ENCODE assay signal across 11 cellular contexts in genomic region chr9:113399646-113400200, GRCh38. TPM values are rescaled to one million over a fixed set of nuclear protein-coding genes. Genes with fewer than 3 reads are reported as not detected.
A peak's percentile ranks its signal among the peaks of the same experiment; 100 is the strongest.
DNase-seq lines count a peak whose midpoint lies in the region; ATAC-seq and TF ChIP-seq lines count a peak whose summit lies in the region.
"Had no signal": no experiment of that assay in that cellular context is flagged by ENCODE, and none has a peak within 500 bp of the region (broad histone marks: within the 10 kb centered on the region; RNA-seq: fewer than 3 reads in every experiment).

No MANE protein-coding gene starts in this region.

- TF ChIP-seq EP300 in tibial nerve (IDR thresholded peaks at IDR 0.05), result no peak

- peak overlapping the region; percentile 78 for H3K4me3 ChIP-seq in WI38 (ENCODE audit: low read depth, low read length)
- H3K4me3 ChIP-seq in iPS-20b (ENCODE audit: low read length), result peak overlapping the region; percentile 86; the same call in 1 of the 2 replicates
- peak overlapping the region in 2 of 3 donors; percentile 45 to 87 for H3K4me3 ChIP-seq in skeletal muscle tissue (ENCODE audit: low read length in 3 of 3)
- H3K4me3 ChIP-seq in tibial nerve, result peak overlapping the region in 1 of 4 donors; percentile 78

- peak overlapping the region; percentile 89 for H3K4me3 Mint-ChIP-seq in activated CD4-positive, alpha-beta T cell treated with anti-CD3 and anti-CD28 coated beads, Interleukin-2, amount 10 ng/mL, durations not matched to agents 7 days and 5 days

- H3K4me1 Mint-ChIP-seq in activated CD4-positive, alpha-beta T cell treated with anti-CD3 and anti-CD28 coated beads, Interleukin-2, amount 10 ng/mL, durations not matched to agents 7 days and 5 days, result peaks cover 28% of the 10 kb centered on the region

- no peaks in the 10 kb centered on the region for H3K9me3 Mint-ChIP-seq in activated CD4-positive, alpha-beta T cell treated with anti-CD3 and anti-CD28 coated beads, Interleukin-2, amount 10 ng/mL, durations not matched to agents 7 days and 5 days
- H3K9me3 Mint-ChIP-seq: activated naive CD4-positive, alpha-beta T cell treated with anti-CD3 and anti-CD28 coated beads, Interleukin-2, amount 50 U/mL, for 72 hours had no signal

- H3K9me3 ChIP-seq in iPS-20b (ENCODE audit: insufficient read depth, low read depth, low read length), result no peaks in the 10 kb centered on the region
- H3K9me3 ChIP-seq in skeletal muscle tissue (ENCODE audit: control insufficient read depth in 3 of 3, low read length in 3 of 3), result no peaks in the 10 kb centered on the region
- H3K9me3 ChIP-seq in tibial nerve, result no peaks in the 10 kb centered on the region
- H3K9me3 ChIP-seq: suprapubic skin had no signal

- POLR2A ChIA-PET in activated CD4-positive, alpha-beta T cell treated with anti-CD3 and anti-CD28 coated beads, Interleukin-2, amount 10 ng/mL, durations not matched to agents 7 days and 5 days (lab: Charles Lee), result interaction anchor here (0.6 kb wide), 1 partner anchor 12 kb away, joined by 3 read pairs; no protein-coding TSS in a partner anchor

- no peak for TF ChIP-seq POLR2A in tibial nerve (IDR thresholded peaks at IDR 0.05)

- no peaks in the 10 kb centered on the region for H3K36me3 Mint-ChIP-seq in activated CD4-positive, alpha-beta T cell treated with anti-CD3 and anti-CD28 coated beads, Interleukin-2, amount 10 ng/mL, durations not matched to agents 7 days and 5 days (ENCODE audit: low read depth)
- H3K36me3 Mint-ChIP-seq: activated naive CD4-positive, alpha-beta T cell treated with anti-CD3 and anti-CD28 coated beads, Interleukin-2, amount 50 U/mL, for 72 hours had no signal

- ATAC-seq in GM18873 (IDR thresholded peaks at IDR 0.05; ENCODE audit: low FRiP score, unreplicated experiment), result no peak

- no peaks in the 10 kb centered on the region for H3K36me3 ChIP-seq in iPS-20b (ENCODE audit: insufficient read depth, low read depth, low read length)
- H3K36me3 ChIP-seq in skeletal muscle tissue (ENCODE audit: control insufficient read depth in 3 of 3, insufficient read depth in 3 of 3, low read length in 3 of 3), result peaks cover 0 to 4% (median 3%) of the 10 kb centered on the region in 3 donors
- H3K36me3 ChIP-seq in tibial nerve, result peaks cover 0 to 10% (median 0%) of the 10 kb centered on the region in 3 donors

- peak overlapping the region; percentile 46 for H3K27ac Mint-ChIP-seq in activated CD4-positive, alpha-beta T cell treated with anti-CD3 and anti-CD28 coated beads, Interleukin-2, amount 10 ng/mL, durations not matched to agents 7 days and 5 days

- no peaks in the 10 kb centered on the region for H3K27me3 Mint-ChIP-seq in activated CD4-positive, alpha-beta T cell treated with anti-CD3 and anti-CD28 coated beads, Interleukin-2, amount 10 ng/mL, durations not matched to agents 7 days and 5 days

- CTCF ChIA-PET in activated CD4-positive, alpha-beta T cell treated with anti-CD3 and anti-CD28 coated beads, Interleukin-2, amount 10 ng/mL, durations not matched to agents 7 days and 5 days (lab: Charles Lee), result interaction anchor here (0.6 to 2.8 kb wide), 6 partner anchors 10 to 238 kb away, joined by 3 to 14 read pairs (median 4); partner anchors contain the start of genes C9orf43 and POLE3

- no peak for TF ChIP-seq CTCF in WI38 (IDR thresholded peaks at IDR 0.05; ENCODE audit: low read depth, low read length)
- TF ChIP-seq CTCF in tibial nerve (IDR thresholded peaks at IDR 0.05), result no peak

- H3K27ac ChIP-seq in iPS-20b (ENCODE audit: low read length), result no peak overlapping the region
- no peak overlapping the region for H3K27ac ChIP-seq in skeletal muscle tissue (ENCODE audit: low read depth, low read length)
- H3K27ac ChIP-seq in tibial nerve, result peak overlapping the region in 2 of 4 donors; percentile 80 to 85

- WGBS in tibial nerve, 2 donors, result 60 to 75% methylated on average over 3 of the region's 3 CpGs

- H3K4me1 ChIP-seq in iPS-20b (ENCODE audit: insufficient read depth, low read length), result no peaks in the 10 kb centered on the region
- peaks cover 16 to 25% (median 19%) of the 10 kb centered on the region in 3 donors for H3K4me1 ChIP-seq in skeletal muscle tissue (ENCODE audit: control insufficient read depth in 3 of 3, insufficient read depth in 3 of 3, low read length in 3 of 3)
- peaks cover 0 to 44% (median 8%) of the 10 kb centered on the region in 4 donors for H3K4me1 ChIP-seq in tibial nerve

- no peaks in the 10 kb centered on the region for H3K27me3 ChIP-seq in iPS-20b (ENCODE audit: insufficient read depth, low read length)
- no peaks in the 10 kb centered on the region for H3K27me3 ChIP-seq in skeletal muscle tissue (ENCODE audit: control insufficient read depth in 3 of 3, insufficient read depth in 3 of 3, low read length in 3 of 3)
- no peaks in the 10 kb centered on the region for H3K27me3 ChIP-seq in tibial nerve
- H3K27me3 ChIP-seq: suprapubic skin had no signal

- H3K9ac ChIP-seq in iPS-20b (ENCODE audit: low read depth, low read length) (no peak overlapping the region), skeletal muscle tissue (ENCODE audit: low read depth in 1 of 3, low read length in 3 of 3) (peak overlapping the region in 2 of 3 donors; percentile 10 to 92)

- DNase-seq in activated CD4-positive, alpha-beta T cell treated with anti-CD3 and anti-CD28 coated beads, Interleukin-2, amount 10 ng/mL, durations not matched to agents 7 days and 5 days, result no peak
- DNase-seq in activated CD4-positive, alpha-beta T cell treated with anti-CD3 and anti-CD28 coated beads, Interleukin-2, amount 50 U/mL, for 48 hours, result no peak
- DNase-seq in HuH-7 (ENCODE audit: low spot score) (no peak), tibial nerve (ENCODE audit: low spot score in 2 of 2) (no peak)
- DNase-seq: SHP77 had no signal

RNA-seq across cellular contexts. Expression of gene ALAD, which starts 1.4 kb away (rescaled TPM):
- 10 to 100 TPM; 37.5 to 40.6 TPM for total RNA-seq in activated CD4-positive, alpha-beta T cell treated with anti-CD3 and anti-CD28 coated beads, Interleukin-2, amount 10 ng/mL, durations not matched to agents 7 days and 5 days
- total RNA-seq in skeletal muscle tissue (8.4 TPM), tibial nerve (10 to 100 TPM; 36.3 to 80.4 (median 46.8) TPM)

RNA-seq across cellular contexts. Expression of gene POLE3, which starts 10.8 kb away (rescaled TPM):
- 10 to 100 TPM; 66.6 to 73.1 TPM for total RNA-seq in activated CD4-positive, alpha-beta T cell treated with anti-CD3 and anti-CD28 coated beads, Interleukin-2, amount 10 ng/mL, durations not matched to agents 7 days and 5 days
- 32.4 TPM for total RNA-seq in skeletal muscle tissue
- total RNA-seq in tibial nerve, result 10 to 100 TPM; 22.2 to 28.4 (median 26.0) TPM

RNA-seq across cellular contexts. Expression of gene C9orf43, which starts 10.8 kb away (rescaled TPM):
- total RNA-seq in activated CD4-positive, alpha-beta T cell treated with anti-CD3 and anti-CD28 coated beads, Interleukin-2, amount 10 ng/mL, durations not matched to agents 7 days and 5 days, result under 1 TPM; 0.37 to 0.54 TPM
- total RNA-seq in skeletal muscle tissue (0.52 TPM), tibial nerve (1 to 10 TPM in 1 of 4 donors, under 1 TPM in 1, not detected in 2; 0.59 to 1.3 TPM)

RNA-seq across cellular contexts. Expression of gene HDHD3, which starts 22.9 kb away (rescaled TPM):
- 10 to 100 TPM; 16.2 to 20.2 TPM for total RNA-seq in activated CD4-positive, alpha-beta T cell treated with anti-CD3 and anti-CD28 coated beads, Interleukin-2, amount 10 ng/mL, durations not matched to agents 7 days and 5 days
- total RNA-seq in skeletal muscle tissue, result 3.7 TPM
- 10 to 100 TPM; 19.7 to 53.5 (median 25.7) TPM for total RNA-seq in tibial nerve

RNA-seq across cellular contexts. Expression of gene BSPRY, which starts 50.4 kb away (rescaled TPM):
- 1 to 10 TPM; 2.0 to 2.3 TPM for total RNA-seq in activated CD4-positive, alpha-beta T cell treated with anti-CD3 and anti-CD28 coated beads, Interleukin-2, amount 10 ng/mL, durations not matched to agents 7 days and 5 days
- total RNA-seq in skeletal muscle tissue (1.0 TPM), tibial nerve (under 1 TPM in 3 of 4 donors, not detected in 1; 0.21 to 0.59 (median 0.30) TPM)
